In the genomic region with DNA sequence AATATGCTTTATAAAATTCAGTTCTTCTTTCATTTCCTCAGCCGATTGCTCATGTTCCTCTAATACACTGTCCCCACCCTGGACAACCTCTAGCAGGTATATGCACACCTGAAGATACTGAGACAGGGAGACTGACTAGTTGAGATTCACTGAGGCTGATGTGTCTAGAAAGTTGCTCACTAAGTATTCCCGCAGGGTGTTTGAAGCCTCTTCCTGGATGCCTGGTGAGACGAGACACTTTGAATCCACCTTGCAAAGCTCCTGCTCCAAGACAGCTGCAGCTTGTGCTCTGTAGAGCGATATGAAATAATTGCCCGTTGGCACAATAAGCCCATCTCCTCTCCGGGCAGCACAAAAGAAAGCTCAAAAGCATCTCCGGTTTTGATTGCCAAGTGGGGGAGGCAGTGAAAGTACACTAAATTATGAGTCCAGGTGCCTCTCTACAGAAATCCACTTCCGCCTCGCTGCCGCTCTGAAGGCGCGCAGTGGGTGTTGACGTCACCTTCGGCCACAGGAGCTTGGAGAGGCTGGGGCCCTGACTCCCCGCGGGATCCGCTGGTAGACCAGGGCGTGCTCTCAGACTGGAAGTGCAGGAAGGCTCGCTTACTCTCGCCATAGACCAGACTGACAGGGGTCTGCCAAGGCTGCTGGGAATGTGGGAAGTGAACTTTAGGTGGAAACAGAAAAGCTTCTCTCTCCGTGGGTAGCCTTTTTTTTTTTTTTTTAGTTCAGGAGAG, we compare ENCODE assay signal across 1 cellular context.
TF ChIP-seq lines count a peak whose summit lies in the region.

No MANE protein-coding gene starts in this region.

TF ChIP-seq in IMR-90, 13 proteins besides CTCF, POLR2A, EP300 and RAD21:
- TF ChIP-seq BHLHE40 (IDR thresholded peaks at IDR 0.05; ENCODE audit: low read depth, low read length): no peak
- TF ChIP-seq MXI1 (IDR thresholded peaks at IDR 0.05; ENCODE audit: borderline replicate concordance, low read depth, low read length): no peak
- no peak for TF ChIP-seq NFE2L2 (IDR thresholded peaks at IDR 0.05; ENCODE audit: low read depth, low read length)
- TF ChIP-seq CHD1 (IDR thresholded peaks at IDR 0.05; ENCODE audit: low read depth, low read length): no peak
- no peak for TF ChIP-seq RFX5 (IDR thresholded peaks at IDR 0.05; ENCODE audit: low read depth, low read length)
- TF ChIP-seq SMC3 (IDR thresholded peaks at IDR 0.05; ENCODE audit: low read depth, low read length): no peak
- no peak for TF ChIP-seq RCOR1 (IDR thresholded peaks at IDR 0.05; ENCODE audit: insufficient replicate concordance, low read length)
- TF ChIP-seq, protein P1, sequence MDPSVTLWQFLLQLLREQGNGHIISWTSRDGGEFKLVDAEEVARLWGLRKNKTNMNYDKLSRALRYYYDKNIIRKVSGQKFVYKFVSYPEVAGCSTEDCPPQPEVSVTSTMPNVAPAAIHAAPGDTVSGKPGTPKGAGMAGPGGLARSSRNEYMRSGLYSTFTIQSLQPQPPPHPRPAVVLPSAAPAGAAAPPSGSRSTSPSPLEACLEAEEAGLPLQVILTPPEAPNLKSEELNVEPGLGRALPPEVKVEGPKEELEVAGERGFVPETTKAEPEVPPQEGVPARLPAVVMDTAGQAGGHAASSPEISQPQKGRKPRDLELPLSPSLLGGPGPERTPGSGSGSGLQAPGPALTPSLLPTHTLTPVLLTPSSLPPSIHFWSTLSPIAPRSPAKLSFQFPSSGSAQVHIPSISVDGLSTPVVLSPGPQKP (IDR thresholded peaks at IDR 0.05; ENCODE audit: borderline replicate concordance, low read depth, low read length): no peak
- no peak for TF ChIP-seq FOS (IDR thresholded peaks at IDR 0.05; ENCODE audit: low read depth, low read length)
- TF ChIP-seq CEBPB (IDR thresholded peaks at IDR 0.05; ENCODE audit: low read depth, low read length): no peak
- no peak for TF ChIP-seq MAZ (IDR thresholded peaks at IDR 0.05; ENCODE audit: borderline replicate concordance, low read depth, low read length)
- TF ChIP-seq, protein P2, sequence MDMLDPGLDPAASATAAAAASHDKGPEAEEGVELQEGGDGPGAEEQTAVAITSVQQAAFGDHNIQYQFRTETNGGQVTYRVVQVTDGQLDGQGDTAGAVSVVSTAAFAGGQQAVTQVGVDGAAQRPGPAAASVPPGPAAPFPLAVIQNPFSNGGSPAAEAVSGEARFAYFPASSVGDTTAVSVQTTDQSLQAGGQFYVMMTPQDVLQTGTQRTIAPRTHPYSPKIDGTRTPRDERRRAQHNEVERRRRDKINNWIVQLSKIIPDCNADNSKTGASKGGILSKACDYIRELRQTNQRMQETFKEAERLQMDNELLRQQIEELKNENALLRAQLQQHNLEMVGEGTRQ (IDR thresholded peaks at IDR 0.05; ENCODE audit: low read depth, low read length): no peak
- TF ChIP-seq MAFK (IDR thresholded peaks at IDR 0.05; ENCODE audit: low read depth, low read length): no peak
TF ChIP-seq in IMR-90: peak in this region for 0.
